Comparison of ENCODE assay signal across 11 cellular contexts in genomic region chr12:49903351-49903699, GRCh38. TPM values are rescaled to one million over a fixed set of nuclear protein-coding genes. Genes with fewer than 3 reads are reported as not detected.
DNase-seq lines count a peak whose midpoint lies in the region; ATAC-seq lines count a peak whose summit lies in the region.
"Had no signal": no experiment of that assay in that cellular context is flagged by ENCODE, and none has a peak within 500 bp of the region (broad histone marks: within the 10 kb centered on the region; RNA-seq: fewer than 3 reads in every experiment).

No MANE protein-coding gene starts in this region.

- no peak overlapping the region for H3K27ac Mint-ChIP-seq in activated CD4-positive, alpha-beta T cell treated with anti-CD3 and anti-CD28 coated beads for 36 hours
- H3K27ac Mint-ChIP-seq in activated naive CD8-positive, alpha-beta T cell treated with anti-CD3 and anti-CD28 coated beads, Interleukin-2, amount 50 U/mL, for 24 hours, result no peak overlapping the region
- peak overlapping the region in 3 of 6 donors; percentile 35 to 74 (median 41) for H3K27ac Mint-ChIP-seq in immature natural killer cell
- no peak overlapping the region for H3K27ac Mint-ChIP-seq in stimulated activated memory B cell treated with anti-CD40 and anti-IgM and Interleukin-4, amounts not matched to agents 10 μg/mL and 1 μg/mL and 100 μg/mL, for 72 hours

- H3K4me3 Mint-ChIP-seq in activated CD4-positive, alpha-beta T cell treated with anti-CD3 and anti-CD28 coated beads for 36 hours, result peak overlapping the region; percentile 57
- peak overlapping the region; percentile 43 for H3K4me3 Mint-ChIP-seq in activated naive CD8-positive, alpha-beta T cell treated with anti-CD3 and anti-CD28 coated beads, Interleukin-2, amount 50 U/mL, for 24 hours
- H3K4me3 Mint-ChIP-seq in immature natural killer cell, result peak overlapping the region; percentile 70 to 82 (median 77)
- peak overlapping the region; percentile 14 for H3K4me3 Mint-ChIP-seq in stimulated activated memory B cell treated with anti-CD40 and anti-IgM and Interleukin-4, amounts not matched to agents 10 μg/mL and 1 μg/mL and 100 μg/mL, for 72 hours

- H3K4me1 Mint-ChIP-seq in activated CD4-positive, alpha-beta T cell treated with anti-CD3 and anti-CD28 coated beads for 36 hours, result peaks cover 13% of the 10 kb centered on the region
- H3K4me1 Mint-ChIP-seq in activated naive CD8-positive, alpha-beta T cell treated with anti-CD3 and anti-CD28 coated beads, Interleukin-2, amount 50 U/mL, for 24 hours, result peaks cover 6% of the 10 kb centered on the region
- peaks cover 10 to 11% of the 10 kb centered on the region in 2 donors for H3K4me1 Mint-ChIP-seq in immature natural killer cell
- H3K4me1 Mint-ChIP-seq in stimulated activated memory B cell treated with anti-CD40 and anti-IgM and Interleukin-4, amounts not matched to agents 10 μg/mL and 1 μg/mL and 100 μg/mL, for 72 hours, result peaks cover 10% of the 10 kb centered on the region

- intact Hi-C loops in activated CD4-positive, alpha-beta T cell treated with anti-CD3 and anti-CD28 coated beads for 36 hours (cut with DNase I, micrococcal nuclease), result no loop called here

- H3K36me3 Mint-ChIP-seq in activated CD4-positive, alpha-beta T cell treated with anti-CD3 and anti-CD28 coated beads for 36 hours (ENCODE audit: low read depth), result no peaks in the 10 kb centered on the region
- H3K36me3 Mint-ChIP-seq in activated naive CD8-positive, alpha-beta T cell treated with anti-CD3 and anti-CD28 coated beads, Interleukin-2, amount 50 U/mL, for 24 hours (ENCODE audit: low read depth), result no peaks in the 10 kb centered on the region
- no peaks in the 10 kb centered on the region for H3K36me3 Mint-ChIP-seq in immature natural killer cell
- H3K36me3 Mint-ChIP-seq in stimulated activated memory B cell treated with anti-CD40 and anti-IgM and Interleukin-4, amounts not matched to agents 10 μg/mL and 1 μg/mL and 100 μg/mL, for 72 hours, result no peaks in the 10 kb centered on the region

- CTCF ChIA-PET in activated CD4-positive, alpha-beta T cell treated with anti-CD3 and anti-CD28 coated beads for 36 hours (lab: Charles Lee), result no interaction called here

- POLR2A ChIA-PET in activated CD4-positive, alpha-beta T cell treated with anti-CD3 and anti-CD28 coated beads for 36 hours (lab: Charles Lee), result no interaction called here

- H3K27me3 Mint-ChIP-seq in activated CD4-positive, alpha-beta T cell treated with anti-CD3 and anti-CD28 coated beads for 36 hours, result no peaks in the 10 kb centered on the region
- peaks cover 18% of the 10 kb centered on the region for H3K27me3 Mint-ChIP-seq in activated naive CD8-positive, alpha-beta T cell treated with anti-CD3 and anti-CD28 coated beads, Interleukin-2, amount 50 U/mL, for 24 hours
- H3K27me3 Mint-ChIP-seq in immature natural killer cell (ENCODE audit: low read depth in 3 of 3), result peaks cover 0 to 5% (median 2%) of the 10 kb centered on the region in 3 donors
- peaks cover 71% of the 10 kb centered on the region for H3K27me3 Mint-ChIP-seq in stimulated activated memory B cell treated with anti-CD40 and anti-IgM and Interleukin-4, amounts not matched to agents 10 μg/mL and 1 μg/mL and 100 μg/mL, for 72 hours

- ATAC-seq in activated CD4-positive, alpha-beta T cell treated with anti-CD3 and anti-CD28 coated beads for 36 hours, result no peak
- no peak for ATAC-seq in activated naive CD8-positive, alpha-beta T cell treated with anti-CD3 and anti-CD28 coated beads, Interleukin-2, amount 50 U/mL, for 24 hours
- ATAC-seq in stimulated activated memory B cell treated with anti-CD40 and anti-IgM and Interleukin-4, amounts not matched to agents 10 μg/mL and 1 μg/mL and 100 μg/mL, for 72 hours, result no peak
- ATAC-seq in GM18511 (IDR thresholded peaks at IDR 0.05; ENCODE audit: unreplicated experiment), result no peak

- DNase-seq in activated CD4-positive, alpha-beta T cell treated with anti-CD3 and anti-CD28 coated beads for 36 hours, result peak; percentile 13
- DNase-seq in activated CD4-positive, alpha-beta T cell treated with anti-CD3 and anti-CD28 coated beads for 48 hours, result no peak
- no peak for DNase-seq in activated naive CD8-positive, alpha-beta T cell treated with anti-CD3 and anti-CD28 coated beads, Interleukin-2, amount 50 U/mL, for 24 hours
- DNase-seq in immature natural killer cell (no peak), NCI-H446 treated with DMSO at 0.1 percent for 48 hours (lab: John Stamatoyannopoulos, UW) (no peak), NCI-H1436 (lab: John Stamatoyannopoulos, UW) (no peak)
- DNase-seq: kidney glomerular epithelial cell had no signal

- H3K9me3 Mint-ChIP-seq in activated CD4-positive, alpha-beta T cell treated with anti-CD3 and anti-CD28 coated beads for 36 hours (ENCODE audit: low read depth), result no peaks in the 10 kb centered on the region
- no peaks in the 10 kb centered on the region for H3K9me3 Mint-ChIP-seq in activated naive CD8-positive, alpha-beta T cell treated with anti-CD3 and anti-CD28 coated beads, Interleukin-2, amount 50 U/mL, for 24 hours
- no peaks in the 10 kb centered on the region for H3K9me3 Mint-ChIP-seq in immature natural killer cell
- no peaks in the 10 kb centered on the region for H3K9me3 Mint-ChIP-seq in stimulated activated memory B cell treated with anti-CD40 and anti-IgM and Interleukin-4, amounts not matched to agents 10 μg/mL and 1 μg/mL and 100 μg/mL, for 72 hours

RNA-seq across cellular contexts. Expression of gene FAIM2, which starts 0.4 kb away (rescaled TPM):
- under 1 TPM; 0.53 to 0.91 TPM for total RNA-seq in activated CD4-positive, alpha-beta T cell treated with anti-CD3 and anti-CD28 coated beads for 36 hours
- 1 to 10 TPM in 1 of 3 donors, under 1 TPM in 1, not detected in 1; 0.77 to 1.8 TPM for polyA plus RNA-seq in immature natural killer cell
- total RNA-seq: A172, HT1080 had no signal

RNA-seq across cellular contexts. Expression of gene AQP2, which starts 47.2 kb away (rescaled TPM):
- not detected for total RNA-seq in activated CD4-positive, alpha-beta T cell treated with anti-CD3 and anti-CD28 coated beads for 36 hours
- not detected for polyA plus RNA-seq in immature natural killer cell
- total RNA-seq: A172, HT1080 had no signal

RNA-seq across cellular contexts. Expression of gene AQP5, which starts 58.3 kb away (rescaled TPM):
- total RNA-seq in activated CD4-positive, alpha-beta T cell treated with anti-CD3 and anti-CD28 coated beads for 36 hours, result not detected
- polyA plus RNA-seq in immature natural killer cell, result not detected
- total RNA-seq: HT1080 had no signal

Comparison
In these comparisons a context has a peak if more than half of its experiments do, and no peak if none do; other contexts are left out.
1. H3K4me3 Mint-ChIP-seq: peak in every context shown above with its lines; median percentile 77 in immature natural killer cell; 57 in activated CD4-positive, alpha-beta T cell treated with anti-CD3 and anti-CD28 coated beads for 36 hours; 43 in activated naive CD8-positive, alpha-beta T cell treated with anti-CD3 and anti-CD28 coated beads, Interleukin-2, amount 50 U/mL, for 24 hours; 14 in stimulated activated memory B cell treated with anti-CD40 and anti-IgM and Interleukin-4, amounts not matched to agents 10 μg/mL and 1 μg/mL and 100 μg/mL, for 72 hours.